In the genomic region with DNA sequence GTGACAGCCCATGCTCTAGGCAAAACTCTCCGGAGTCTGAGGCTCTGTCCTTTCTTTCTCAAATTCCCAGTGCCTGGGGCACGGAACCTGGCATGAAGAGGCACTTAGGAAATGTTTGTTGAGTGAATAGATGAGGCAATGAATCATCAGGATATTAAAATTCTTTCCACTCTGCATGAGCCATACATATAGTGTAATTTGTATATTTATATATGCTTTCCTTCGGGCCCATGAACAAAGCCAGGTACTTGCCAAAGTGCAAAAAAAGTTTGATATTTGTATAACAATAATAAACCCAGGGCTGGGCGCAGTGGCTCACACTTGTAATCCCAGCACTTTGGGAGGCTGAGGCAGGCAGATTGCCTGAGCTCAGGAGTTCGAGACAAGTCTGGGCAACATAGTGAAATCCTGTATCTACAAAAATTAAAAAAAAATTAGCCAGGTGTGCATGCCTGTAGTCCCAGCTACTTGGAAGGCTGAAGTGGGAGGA, we compare ENCODE assay signal across 14 cellular contexts.
DNase-seq lines count a peak whose midpoint lies in the region; TF ChIP-seq lines count a peak whose summit lies in the region.
"Had no signal": no experiment of that assay in that cellular context is flagged by ENCODE, and none has a peak within 500 bp of the region (broad histone marks: within the 10 kb centered on the region; RNA-seq: fewer than 3 reads in every experiment).

No MANE protein-coding gene starts in this region.

- no peak overlapping the region for H3K4me2 ChIP-seq in parathyroid adenoma (ENCODE audit: low read length)

- no peaks in the 10 kb centered on the region for H3K79me2 ChIP-seq in parathyroid adenoma

- H2AFZ ChIP-seq in parathyroid adenoma = peak overlapping the region; percentile 82

- no peak overlapping the region for H3K9ac ChIP-seq in parathyroid adenoma

- H3K9me3 ChIP-seq in parathyroid adenoma (ENCODE audit: control insufficient read depth, low read length) (no peaks in the 10 kb centered on the region), ovary (no peaks in the 10 kb centered on the region)

- peak; percentile 65 for DNase-seq in GM04503 (ENCODE audit: low read depth)
- peak; percentile 91 for DNase-seq in RPMI7951 (ENCODE audit: low read depth)
- DNase-seq in epithelial cell of esophagus (ENCODE audit: low read depth) = peak; percentile 95
- no peak for DNase-seq in stimulated activated naive CD4-positive, alpha-beta T cell (lab: John Stamatoyannopoulos, UW)
- DNase-seq in activated CD8-positive, alpha-beta memory T cell treated with anti-CD3 and anti-CD28 coated beads, Interleukin-2, amount 50 U/mL, for 4 hours = no peak
- no peak for DNase-seq in ovary
- no peak for DNase-seq in central memory CD4-positive, alpha-beta T cell
- DNase-seq: amygdala, DND-41, midbrain, NCI-H526 treated with DMSO at 0.1 percent for 48 hours, small intestine, T-helper 2 cell had no signal

- no peak for TF ChIP-seq POLR2A in ovary (IDR thresholded peaks at IDR 0.05)

- 77 to 84% (median 77%) methylated on average over 5 of the region's 5 CpGs for WGBS in ovary, 3 donors

- H3K4me3 ChIP-seq in epithelial cell of esophagus (ENCODE audit: low read length) (no peak overlapping the region), parathyroid adenoma (ENCODE audit: low read depth, low read length) (no peak overlapping the region), ovary (no peak overlapping the region)

- no peak for TF ChIP-seq EP300 in ovary (IDR thresholded peaks at IDR 0.05)

- H3K4me1 ChIP-seq in parathyroid adenoma (peaks cover 6% of the 10 kb centered on the region), ovary (ENCODE audit: insufficient read depth) (no peaks in the 10 kb centered on the region)

- intact Hi-C loops in ovary (cut with DNase I) = no loop called here

- TF ChIP-seq CTCF in epithelial cell of esophagus (IDR thresholded peaks at IDR 0.05; ENCODE audit: insufficient read depth, low read depth, low read length, missing control alignments) = no peak
- TF ChIP-seq CTCF in parathyroid adenoma (IDR thresholded peaks at IDR 0.05) = no peak
- no peak for TF ChIP-seq CTCF in ovary (IDR thresholded peaks at IDR 0.05)

- H3K27ac ChIP-seq in parathyroid adenoma = no peak overlapping the region
- no peak overlapping the region for H3K27ac ChIP-seq in ovary

- H3K27me3 ChIP-seq in parathyroid adenoma (ENCODE audit: control insufficient read depth, insufficient read depth, low read length) (no peaks in the 10 kb centered on the region), ovary (no peaks in the 10 kb centered on the region)

- H3K36me3 ChIP-seq in parathyroid adenoma (ENCODE audit: control insufficient read depth, insufficient read depth, low read length) (no peaks in the 10 kb centered on the region), ovary (no peaks in the 10 kb centered on the region)

Comparison
In these comparisons a context has a peak if more than half of its experiments do, and no peak if none do; other contexts are left out.
1. DNase-seq: peak in GM04503 (single experiment), RPMI7951 (single experiment) and epithelial cell of esophagus (single experiment); none in stimulated activated naive CD4-positive, alpha-beta T cell (0 of 6), activated CD8-positive, alpha-beta memory T cell treated with anti-CD3 and anti-CD28 coated beads, Interleukin-2, amount 50 U/mL, for 4 hours (single experiment), ovary (0 of 5) and central memory CD4-positive, alpha-beta T cell (single experiment).